ENCODE assay signal across 19 cellular contexts in the genomic region with DNA sequence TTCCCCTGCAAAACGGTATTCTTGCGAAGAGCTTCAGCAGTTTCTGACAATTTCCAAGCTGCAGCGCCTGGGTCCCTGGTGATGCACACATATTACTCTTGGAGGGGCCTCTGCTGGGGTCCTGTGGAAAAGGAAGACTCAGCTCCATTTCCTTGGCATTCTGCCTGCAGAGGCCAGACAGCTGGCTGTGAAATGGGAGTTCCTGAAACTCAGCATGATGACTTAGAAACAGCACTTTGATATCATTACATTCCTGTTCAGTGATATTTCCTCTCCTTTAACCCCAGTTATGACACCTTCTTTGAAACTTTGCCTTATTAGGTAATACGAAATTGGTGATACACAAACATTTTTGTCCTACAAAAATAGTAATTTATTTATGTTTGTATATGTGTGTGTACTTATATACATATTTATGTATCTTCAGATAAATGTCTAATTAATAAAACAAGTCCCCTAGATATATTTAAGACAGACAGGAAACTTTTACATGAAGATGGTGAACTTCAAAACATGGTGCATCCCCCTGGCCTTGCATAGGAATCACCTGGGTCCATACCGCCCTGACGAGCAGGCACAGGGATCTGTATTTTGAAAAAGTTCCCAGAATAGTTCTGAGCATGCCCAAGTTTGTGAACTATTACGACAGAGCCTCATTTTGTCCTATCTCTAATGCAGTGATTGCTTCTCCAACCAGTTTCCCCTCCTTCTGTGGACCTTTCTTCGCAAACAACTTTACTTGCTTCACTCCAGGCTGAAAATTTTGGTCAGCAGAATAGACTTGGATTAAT.
DNase-seq lines count a peak whose midpoint lies in the region; ATAC-seq and TF ChIP-seq lines count a peak whose summit lies in the region.
"Had no signal": no experiment of that assay in that cellular context is flagged by ENCODE, and none has a peak within 500 bp of the region (broad histone marks: within the 10 kb centered on the region; RNA-seq: fewer than 3 reads in every experiment).

No MANE protein-coding gene starts in this region.

- no peak for TF ChIP-seq CTCF in OCI-LY7 (conservative IDR thresholded peaks at IDR 0.05; ENCODE audit: low read length)
- no peak for TF ChIP-seq CTCF in GM13976 (IDR thresholded peaks at IDR 0.05; ENCODE audit: borderline replicate concordance, control extremely low read depth, extremely low read depth, insufficient read depth, missing control alignments)

- CTCF ChIA-PET in OCI-LY7 (lab: Charles Lee; ENCODE audit: unreplicated experiment) = no interaction called here

- no peak overlapping the region for H3K18ac ChIP-seq in mesenchymal stem cell (ENCODE audit: low read depth in 1 of 2, low read length in 2 of 2)

- H3K23ac ChIP-seq in mesenchymal stem cell (ENCODE audit: low read length in 2 of 2) = no peak overlapping the region

- no peak overlapping the region for H3K14ac ChIP-seq in mesenchymal stem cell (ENCODE audit: low read length in 2 of 2)

- H3K9ac ChIP-seq in BLaER1 treated with 17β-estradiol and CSF1 and Interleukin-3, amounts not matched to agents 10 nM and 100 nM = no peak overlapping the region
- no peak overlapping the region for H3K9ac ChIP-seq in mesenchymal stem cell (ENCODE audit: low read length)

- DNase-seq in M059J (ENCODE audit: low read depth) = peak; percentile 64
- peak; percentile 92 for DNase-seq in dermis blood vessel endothelial cell
- peak; percentile 9 for DNase-seq in mesenchymal stem cell
- no peak for DNase-seq in T-helper 17 cell
- no peak for DNase-seq in NOMO-1 treated with DMSO at 0.1 percent for 48 hours (lab: John Stamatoyannopoulos, UW; ENCODE audit: unreplicated experiment)
- no peak for DNase-seq in OCI-LY7 (ENCODE audit: low spot score)
- no peak for DNase-seq in GM13976 (ENCODE audit: low spot score)
- DNase-seq: activated CD8-positive, alpha-beta T cell treated with anti-CD3 and anti-CD28 coated beads, Interleukin-2, amount 10 ng/mL, durations not matched to agents 7 days and 5 days; CD8-positive, alpha-beta T cell; effector CD8-positive, alpha-beta T cell; GF-D8; islet precursor cell; natural killer cell; NCI-H1105 treated with DMSO at 0.1 percent for 48 hours; NCI-H774; SIG-M5; stimulated activated naive CD8-positive, alpha-beta T cell treated with anti-CD3 and anti-CD28 coated beads, Interleukin-15, Interleukin-2, amounts not matched to agents 100 U/mL and 50 U/mL, for 24 hours had no signal

- POLR2A ChIA-PET in OCI-LY7 (lab: Charles Lee) = no interaction called here

- H2AFZ ChIP-seq in mesenchymal stem cell (ENCODE audit: low read depth, low read length) (no peak overlapping the region), OCI-LY7 (ENCODE audit: low read length) (no peak overlapping the region)

- H2AK5ac ChIP-seq in mesenchymal stem cell (ENCODE audit: low read length, severe bottlenecking) = peak overlapping the region; percentile 33

- 0 out of 22 replicates have a peak overlapping the region, but pooled peaks of 1 of the 11 experiments have one; percentile 20 for H3K27ac ChIP-seq in BLaER1 treated with 17β-estradiol and CSF1 and Interleukin-3, amounts not matched to agents 10 nM and 100 nM
- H3K27ac ChIP-seq in mesenchymal stem cell (ENCODE audit: low read length, poor library complexity, severe bottlenecking) (peak overlapping the region; percentile 93), OCI-LY7 (ENCODE audit: low read depth, low read length, poor library complexity, severe bottlenecking) (no peak overlapping the region)
- H3K27ac ChIP-seq: vagina had no signal

- H3K4me1 ChIP-seq in BLaER1 treated with 17β-estradiol and CSF1 and Interleukin-3, amounts not matched to agents 10 nM and 100 nM = peaks cover 13 to 53% (median 43%) of the 10 kb centered on the region in 10 experiments
- H3K4me1 ChIP-seq in mesenchymal stem cell (ENCODE audit: control insufficient read depth, insufficient read depth, low read depth, low read length) (peaks cover 16% of the 10 kb centered on the region), OCI-LY7 (ENCODE audit: insufficient read depth, low read length, poor library complexity, severe bottlenecking) (no peaks in the 10 kb centered on the region)

- H4K20me1 ChIP-seq in BLaER1 treated with 17β-estradiol and CSF1 and Interleukin-3, amounts not matched to agents 10 nM and 100 nM = 0 out of 22 replicates have a peak, but pooled peaks cover 0 to 6% (median 0%) of the 10 kb centered on the region in 11 experiments
- H4K20me1 ChIP-seq in OCI-LY7 (ENCODE audit: insufficient read depth, low read length) = no peaks in the 10 kb centered on the region

- in situ Hi-C loops in GM13976 (cut with MboI; ENCODE audit: low sequenced_read_pairs, unreplicated experiment) = no loop called here

- H3K36me3 ChIP-seq in BLaER1 treated with 17β-estradiol and CSF1 and Interleukin-3, amounts not matched to agents 10 nM and 100 nM = no peaks in the 10 kb centered on the region
- H3K36me3 ChIP-seq in mesenchymal stem cell (ENCODE audit: control insufficient read depth in 1 of 2, insufficient read depth in 2 of 2, low read depth in 1 of 2, low read length in 2 of 2) (no peaks in the 10 kb centered on the region), OCI-LY7 (ENCODE audit: insufficient read depth, low read length) (no peaks in the 10 kb centered on the region)
- H3K36me3 ChIP-seq: vagina had no signal

- peaks cover 0 to 9% (median 4%) of the 10 kb centered on the region in 11 experiments; a peak in 9 of 22 replicates for H3K9me3 ChIP-seq in BLaER1 treated with 17β-estradiol and CSF1 and Interleukin-3, amounts not matched to agents 10 nM and 100 nM (replicated peaks in 1 of 11)
- no peaks in the 10 kb centered on the region for H3K9me3 ChIP-seq in mesenchymal stem cell (ENCODE audit: control insufficient read depth, low read length)
- no peaks in the 10 kb centered on the region for H3K9me3 ChIP-seq in T-helper 17 cell (ENCODE audit: control insufficient read depth, low read length, poor library complexity, severe bottlenecking)
- H3K9me3 ChIP-seq in OCI-LY7 (ENCODE audit: low read length) = no peaks in the 10 kb centered on the region
- H3K9me3 ChIP-seq: vagina had no signal

- peaks cover 2% of the 10 kb centered on the region for H3K79me1 ChIP-seq in mesenchymal stem cell (replicated peaks; ENCODE audit: low read length, poor library complexity, severe bottlenecking)

- no peak overlapping the region for H4K91ac ChIP-seq in mesenchymal stem cell (ENCODE audit: low read length)

- no peak overlapping the region for H3K4me3 ChIP-seq in BLaER1 treated with 17β-estradiol and CSF1 and Interleukin-3, amounts not matched to agents 10 nM and 100 nM
- H3K4me3 ChIP-seq in mesenchymal stem cell (ENCODE audit: insufficient read depth in 1 of 2, low read depth in 1 of 2, low read length in 2 of 2) (no peak overlapping the region), OCI-LY7 (ENCODE audit: low read depth, low read length, poor library complexity, severe bottlenecking) (no peak overlapping the region)
- H3K4me3 ChIP-seq: vagina had no signal

- H3K36me3 Mint-ChIP-seq in T-helper 17 cell (ENCODE audit: low read depth) = no peaks in the 10 kb centered on the region
- H3K36me3 Mint-ChIP-seq: CD8-positive, alpha-beta T cell; natural killer cell had no signal

- H2BK15ac ChIP-seq in mesenchymal stem cell (ENCODE audit: low read depth, poor library complexity, severe bottlenecking) = no peak overlapping the region

- H2BK12ac ChIP-seq in mesenchymal stem cell (ENCODE audit: low read length in 2 of 2) = no peak overlapping the region

- no TSS peak for BruUV-seq in OCI-LY7 (replicated peaks; lab: Mats Ljungman, UMichigan)

- intact Hi-C loops in OCI-LY7 (cut with micrococcal nuclease; ENCODE audit: unreplicated experiment) = no loop called here

- H3K4me2 ChIP-seq in BLaER1 treated with 17β-estradiol and CSF1 and Interleukin-3, amounts not matched to agents 10 nM and 100 nM = peak overlapping the region in 9 of 11 experiments; percentile 18 to 48 (median 28); a peak in 14 of 22 replicates
- H3K4me2 ChIP-seq in mesenchymal stem cell (ENCODE audit: low read length, poor library complexity, severe bottlenecking) (no peak overlapping the region), OCI-LY7 (ENCODE audit: low read length) (no peak overlapping the region)

- no peak for ATAC-seq in T-helper 17 cell
- ATAC-seq: activated CD8-positive, alpha-beta T cell treated with anti-CD3 and anti-CD28 coated beads, Interleukin-2, amount 10 ng/mL, durations not matched to agents 7 days and 5 days; CD8-positive, alpha-beta T cell; natural killer cell; stimulated activated naive CD8-positive, alpha-beta T cell treated with anti-CD3 and anti-CD28 coated beads, Interleukin-15, Interleukin-2, amounts not matched to agents 100 U/mL and 50 U/mL, for 24 hours had no signal

- peaks cover 21% of the 10 kb centered on the region for H3K27me3 Mint-ChIP-seq in T-helper 17 cell

- no peak overlapping the region for H2BK120ac ChIP-seq in mesenchymal stem cell (ENCODE audit: low read depth, low read length)

- no peaks in the 10 kb centered on the region for H3K27me3 ChIP-seq in BLaER1 treated with 17β-estradiol and CSF1 and Interleukin-3, amounts not matched to agents 10 nM and 100 nM
- no peaks in the 10 kb centered on the region for H3K27me3 ChIP-seq in mesenchymal stem cell (ENCODE audit: control insufficient read depth in 1 of 2, insufficient read depth in 1 of 2, low read length in 2 of 2)
- H3K27me3 ChIP-seq: vagina had no signal

- H4K8ac ChIP-seq in mesenchymal stem cell (ENCODE audit: low read length) = no peak overlapping the region

- H2BK5ac ChIP-seq in mesenchymal stem cell (ENCODE audit: low read depth, low read length, poor library complexity, severe bottlenecking) = peak overlapping the region; percentile 91

- H3K79me2 ChIP-seq in OCI-LY7 (ENCODE audit: insufficient read depth, low read depth, low read length) = no peaks in the 10 kb centered on the region

- no peaks in the 10 kb centered on the region for H3K4me1 Mint-ChIP-seq in T-helper 17 cell
- H3K4me1 Mint-ChIP-seq: natural killer cell had no signal

- 94% methylated on average over 7 of the region's 8 CpGs for WGBS in mesenchymal stem cell

- H3K4me3 Mint-ChIP-seq in T-helper 17 cell = no peak overlapping the region
- H3K4me3 Mint-ChIP-seq: activated CD8-positive, alpha-beta T cell treated with anti-CD3 and anti-CD28 coated beads, Interleukin-2, amount 10 ng/mL, durations not matched to agents 7 days and 5 days; CD8-positive, alpha-beta T cell; natural killer cell had no signal

- no peak overlapping the region for H3K4ac ChIP-seq in mesenchymal stem cell (ENCODE audit: low read depth in 1 of 2, low read length in 2 of 2)

- H3K27ac Mint-ChIP-seq in T-helper 17 cell = no peak overlapping the region
- H3K27ac Mint-ChIP-seq: activated CD8-positive, alpha-beta T cell treated with anti-CD3 and anti-CD28 coated beads, Interleukin-2, amount 10 ng/mL, durations not matched to agents 7 days and 5 days; CD8-positive, alpha-beta T cell; natural killer cell had no signal

- H3K9me2 ChIP-seq in OCI-LY7 (ENCODE audit: insufficient read depth, low read length) = no peaks in the 10 kb centered on the region

Comparison
In these comparisons a context has a peak if more than half of its experiments do, and no peak if none do; other contexts are left out.
1. H3K4me2 ChIP-seq: peak in BLaER1 treated with 17β-estradiol and CSF1 and Interleukin-3, amounts not matched to agents 10 nM and 100 nM (9 of 11); none in mesenchymal stem cell (single experiment) and OCI-LY7 (single experiment).
2. DNase-seq: peak in M059J (single experiment), dermis blood vessel endothelial cell (single experiment) and mesenchymal stem cell (single experiment); none in T-helper 17 cell (0 of 3), NOMO-1 treated with DMSO at 0.1 percent for 48 hours (single experiment), OCI-LY7 (single experiment) and GM13976 (single experiment).